In genomic region chr2:11657646-11658045, GRCh38 we compare ENCODE assay signal across 28 cellular contexts. TPM values are rescaled to one million over a fixed set of nuclear protein-coding genes. Genes with fewer than 3 reads are reported as not detected.
A peak's percentile ranks its signal among the peaks of the same experiment; 100 is the strongest.
DNase-seq lines count a peak whose midpoint lies in the region; ATAC-seq, FAIRE-seq and TF ChIP-seq lines count a peak whose summit lies in the region.
"Had no signal": no experiment of that assay in that cellular context is flagged by ENCODE, and none has a peak within 500 bp of the region (broad histone marks: within the 10 kb centered on the region; RNA-seq: fewer than 3 reads in every experiment).

No MANE protein-coding gene starts in this region.

- TF ChIP-seq POLR2A in HepG2 (IDR thresholded peaks at IDR 0.05; ENCODE audit: insufficient read depth in 1 of 2, low read depth in 2 of 2, low read length in 2 of 2) (no peak), right lobe of liver (IDR thresholded peaks at IDR 0.05) (no peak), GM12892 (IDR thresholded peaks at IDR 0.05; ENCODE audit: low read depth, low read length) (no peak)

- peaks cover 23% of the 10 kb centered on the region for H3K27me3 Mint-ChIP-seq in type B pancreatic cell
- peaks cover 5% of the 10 kb centered on the region for H3K27me3 Mint-ChIP-seq in endothelial cell (ENCODE audit: unreplicated experiment)

- in situ Hi-C loops in HepG2 (cut with HindIII; ENCODE audit: extremely low pct_ligation_motif_present, low pct_unique_long_range_greater_than_20kb) = no loop called here

- H3K9me3 Mint-ChIP-seq in type B pancreatic cell (peaks cover 4% of the 10 kb centered on the region), endothelial cell (ENCODE audit: unreplicated experiment) (no peaks in the 10 kb centered on the region)

- no peaks in the 10 kb centered on the region for H3K36me3 ChIP-seq in HepG2 (replicated peaks in 1 of 2; ENCODE audit: control insufficient read depth in 1 of 2, insufficient read depth in 2 of 2, low read length in 2 of 2)
- no peaks in the 10 kb centered on the region for H3K36me3 ChIP-seq in right lobe of liver
- H3K36me3 ChIP-seq: SJSA1 had no signal

- no peak overlapping the region for H3K27ac ChIP-seq in HepG2 (ENCODE audit: extremely low read length, insufficient read depth, low read length)
- H3K27ac ChIP-seq in right lobe of liver = no peak overlapping the region
- H3K27ac ChIP-seq in layer of hippocampus (ENCODE audit: low read depth, low read length) = peak overlapping the region; percentile 21
- H3K27ac ChIP-seq: GM23248, HL-60, SJSA1 had no signal

- H3K4me3 Mint-ChIP-seq in type B pancreatic cell = no peak overlapping the region
- H3K4me3 Mint-ChIP-seq in endothelial cell (ENCODE audit: unreplicated experiment) = no peak overlapping the region
- H3K4me3 Mint-ChIP-seq: CD4-positive, alpha-beta T cell had no signal

- no peak for TF ChIP-seq CTCF in HepG2 (CRISPR knock-in tag; IDR thresholded peaks at IDR 0.05)
- no peak for TF ChIP-seq CTCF in right lobe of liver (IDR thresholded peaks at IDR 0.05)
- TF ChIP-seq CTCF in type B pancreatic cell (conservative IDR thresholded peaks at IDR 0.05) = no peak
- TF ChIP-seq CTCF in endothelial cell (IDR thresholded peaks at IDR 0.05; ENCODE audit: unreplicated experiment) = no peak

- TF ChIP-seq EP300 in HepG2 (IDR thresholded peaks at IDR 0.05; ENCODE audit: low read depth in 2 of 2, low read length in 2 of 2) (no peak), HepG2 (CRISPR knock-in tag; IDR thresholded peaks at IDR 0.05; ENCODE audit: borderline replicate concordance) (no peak)

- no peak overlapping the region for H2AFZ ChIP-seq in HepG2 (ENCODE audit: low read length)
- H2AFZ ChIP-seq: GM23248 had no signal

- no peak for TF ChIP-seq RAD21 in HepG2 (CRISPR knock-in tag; IDR thresholded peaks at IDR 0.05)

- DNase-seq in HepG2 (ENCODE audit: low spot score) = no peak
- no peak for DNase-seq in right lobe of liver
- DNase-seq in posterior vena cava (ENCODE audit: low spot score) = peak; percentile 47
- DNase-seq in type B pancreatic cell (ENCODE audit: extremely low spot score, unreplicated experiment) = peak; percentile 65
- no peak for DNase-seq in endothelial cell (ENCODE audit: low spot score)
- no peak for DNase-seq in activated T-cell treated with anti-CD3 and anti-CD28 coated beads for 4 hours
- no peak for DNase-seq in GM12892 (ENCODE audit: insufficient read length)
- DNase-seq: 8988T; ACHN; CD4-positive, alpha-beta T cell; DMS53; GM23248; HCEC 1CT; NCI-H1092 treated with DMSO at 0.1 percent for 48 hours; NCI-H1436; NCI-H187; NCI-H2171 treated with DMSO at 0.1 percent for 48 hours; NCI-H524; NCI-H774; Right ventricle myocardium superior; RPMI8226 had no signal

- FAIRE-seq in HepG2 (lab: Jason Lieb, UNC) (no peak), GM12892 (lab: Jason Lieb, UNC) (no peak)
- FAIRE-seq: D721Med had no signal

- H3K79me2 ChIP-seq in HepG2 (ENCODE audit: insufficient read depth, low read length) = no peaks in the 10 kb centered on the region

- no peak overlapping the region for H3K9ac ChIP-seq in HepG2 (ENCODE audit: insufficient read depth, low read depth, low read length)
- H3K9ac ChIP-seq: GM23248 had no signal

- H3K9me3 ChIP-seq in HepG2 (ENCODE audit: low read length) (peaks cover under 1% of the 10 kb centered on the region; the same call in 1 of the 2 replicates), right lobe of liver (no peaks in the 10 kb centered on the region)

- H3K27ac Mint-ChIP-seq in type B pancreatic cell (no peak overlapping the region), endothelial cell (ENCODE audit: unreplicated experiment) (no peak overlapping the region)
- H3K27ac Mint-ChIP-seq: CD4-positive, alpha-beta T cell had no signal

- no peak overlapping the region for H3K4me3 ChIP-seq in HepG2 (replicated peaks in 1 of 3; ENCODE audit: insufficient read depth in 1 of 3, low read depth in 2 of 3, low read length in 3 of 3)
- H3K4me3 ChIP-seq in right lobe of liver = no peak overlapping the region
- H3K4me3 ChIP-seq: GM23248, SJSA1 had no signal

- H3K4me1 Mint-ChIP-seq in type B pancreatic cell (ENCODE audit: unreplicated experiment) = peaks cover 5% of the 10 kb centered on the region
- no peaks in the 10 kb centered on the region for H3K4me1 Mint-ChIP-seq in endothelial cell (ENCODE audit: unreplicated experiment)

- H3K4me1 ChIP-seq in HepG2 (ENCODE audit: insufficient read depth, low read length) (peaks cover 19% of the 10 kb centered on the region), right lobe of liver (no peaks in the 10 kb centered on the region)
- H3K4me1 ChIP-seq: SJSA1 had no signal

- peak; percentile 14 for ATAC-seq in HepG2
- ATAC-seq in right lobe of liver = no peak

- POLR2A ChIA-PET in HepG2 (lab: Yijun Ruan, JAX) = no interaction called here

- H3K27me3 ChIP-seq in HepG2 (ENCODE audit: control insufficient read depth in 1 of 2, insufficient read depth in 2 of 2, low read length in 2 of 2) (peaks cover 7 to 60% of the 10 kb centered on the region in 2 experiments; a peak in 4 of 5 replicates), right lobe of liver (no peaks in the 10 kb centered on the region), layer of hippocampus (ENCODE audit: control insufficient read depth, insufficient read depth, low read length) (no peaks in the 10 kb centered on the region)

- WGBS in HepG2 (ENCODE audit: low lambda C conversion rate) = 47% methylated on average over 9 of the region's 11 CpGs
- WGBS in right lobe of liver (ENCODE audit: insufficient coverage, low coverage, low lambda C conversion rate, missing lambda C conversion rate) = no CpG with 5 or more reads among the region's 11 CpGs

- intact Hi-C loops in HepG2 (cut with micrococcal nuclease; ENCODE audit: unreplicated experiment) = no loop called here
- intact Hi-C loops in right lobe of liver (cut with DNase I) = no loop called here
- intact Hi-C loops in posterior vena cava (cut with DNase I) = no loop called here

- no TSS peak for BruUV-seq in HepG2 (replicated peaks; lab: Mats Ljungman, UMichigan)

- no peaks in the 10 kb centered on the region for H3K36me3 Mint-ChIP-seq in type B pancreatic cell
- no peaks in the 10 kb centered on the region for H3K36me3 Mint-ChIP-seq in endothelial cell (ENCODE audit: low read depth, unreplicated experiment)

- no peak overlapping the region for H3K4me2 ChIP-seq in HepG2 (ENCODE audit: low read depth, low read length)

- CTCF ChIA-PET in HepG2 (lab: Yijun Ruan, JAX; ENCODE audit: low intra/inter-chr PET ratio, low total read pairs) = no interaction called here

- no peaks in the 10 kb centered on the region for H4K20me1 ChIP-seq in HepG2 (ENCODE audit: insufficient read depth, low read length)

TF ChIP-seq in HepG2, 621 proteins besides CTCF, POLR2A, EP300 and RAD21:
- TF ChIP-seq GTF2F1 (IDR thresholded peaks at IDR 0.05; ENCODE audit: low read length) (no peak), ZNF12 (CRISPR knock-in tag; IDR thresholded peaks at IDR 0.05) (no peak), ZBTB33 (CRISPR knock-in tag; IDR thresholded peaks at IDR 0.05) (0 out of 2 replicates have a peak, but pooled peaks have one; percentile 31), SIX1 (CRISPR knock-in tag; IDR thresholded peaks at IDR 0.05; ENCODE audit: borderline replicate concordance) (no peak)

RNA-seq across cellular contexts. Expression of gene NTSR2, which starts 12.3 kb away (rescaled TPM):
- total RNA-seq in HepG2 (2016; rRNA removed; fragmentation: Illumina TruSeq; extraction: Trizol) = not detected in 2 replicates
- not detected in 2 replicates for total RNA-seq in HepG2 (2016; cell fraction: cytosol; rRNA removed; fragmentation: Illumina TruSeq; extraction: Trizol; ENCODE audit: low read depth)
- not detected in 2 replicates for total RNA-seq in HepG2 (2016; cell fraction: insoluble cytoplasmic fraction; rRNA removed; fragmentation: Illumina TruSeq; extraction: Trizol)
- total RNA-seq in HepG2 (2016; cell fraction: membrane; rRNA removed; fragmentation: Illumina TruSeq; extraction: Trizol) = not detected in 2 replicates
- total RNA-seq in HepG2 (2016; cell fraction: nucleus; rRNA removed; fragmentation: Illumina TruSeq; extraction: Trizol) = not detected in 2 replicates
- not detected in 2 replicates for polyA plus RNA-seq in HepG2 (2011; rRNA removed)
- not detected in 2 replicates for polyA plus RNA-seq in HepG2 (2011; cell fraction: cytosol; rRNA removed)
- not detected in 2 replicates for polyA plus RNA-seq in HepG2 (2011; cell fraction: nucleus; rRNA removed)
- not detected in 2 replicates for polyA plus RNA-seq in HepG2 (2012)
- polyA plus RNA-seq in HepG2 (2016; cell fraction: cytosol; fragmentation: Illumina TruSeq; extraction: Trizol; ENCODE audit: low read depth) = not detected in 2 replicates
- polyA plus RNA-seq in HepG2 (2016; cell fraction: insoluble cytoplasmic fraction; fragmentation: Illumina TruSeq; extraction: Trizol; ENCODE audit: low read depth) = not detected in 2 replicates
- not detected in 2 replicates for polyA plus RNA-seq in HepG2 (2016; cell fraction: membrane; fragmentation: Illumina TruSeq; extraction: Trizol; ENCODE audit: low read depth)
- not detected in 2 replicates for polyA plus RNA-seq in HepG2 (2016; cell fraction: nucleus; fragmentation: Illumina TruSeq; extraction: Trizol; ENCODE audit: insufficient read depth, low read depth)
- polyA minus RNA-seq in HepG2 (2011; rRNA and poly(A)+ RNA removed; ENCODE audit: low replicate concordance) = not detected in 2 replicates
- not detected in 2 replicates for polyA minus RNA-seq in HepG2 (2011; cell fraction: cytosol; rRNA and poly(A)+ RNA removed)
- not detected in 2 replicates for polyA minus RNA-seq in HepG2 (2011; cell fraction: nucleus; rRNA and poly(A)+ RNA removed)
- not detected for total RNA-seq in right lobe of liver
- not detected for total RNA-seq in posterior vena cava
- not detected in 2 replicates for total RNA-seq in type B pancreatic cell (ENCODE audit: low replicate concordance)
- not detected for total RNA-seq in endothelial cell (ENCODE audit: unreplicated experiment)
- not detected for polyA plus RNA-seq in GM12892 (2012; ENCODE audit: missing spikeins)
- total RNA-seq: CD4-positive, alpha-beta T cell; Daoy; G401; GM23248; SJSA1 had no signal
- polyA plus RNA-seq: BJ, GM23248 had no signal

Comparison
In these comparisons a context has a peak if more than half of its experiments do, and no peak if none do; other contexts are left out.
1. DNase-seq: peak in posterior vena cava (single experiment) and type B pancreatic cell (single experiment); none in HepG2 (single experiment), right lobe of liver (0 of 3), endothelial cell (single experiment), activated T-cell treated with anti-CD3 and anti-CD28 coated beads for 4 hours (single experiment) and GM12892 (single experiment).